Comparison of ENCODE assay signal across 32 cellular contexts in the genomic region with DNA sequence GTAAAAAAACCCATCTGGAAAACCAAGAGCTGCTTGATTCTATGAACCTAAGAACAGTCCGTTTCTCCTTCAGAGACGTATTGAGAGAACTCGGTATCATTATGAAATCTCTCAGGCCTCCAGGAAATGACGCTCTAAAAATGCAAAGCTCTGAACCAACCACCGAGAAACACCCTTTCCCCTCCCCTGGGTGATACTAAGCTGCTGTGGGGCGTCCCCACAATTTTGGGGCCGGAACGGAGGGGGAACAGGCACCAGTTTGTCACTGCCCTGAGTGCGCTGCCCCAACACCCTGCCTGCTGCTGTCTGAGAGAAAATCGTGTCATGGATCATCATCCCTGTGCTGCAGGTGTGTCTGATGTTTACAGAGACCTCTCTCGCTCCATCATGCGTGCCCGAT.
"Had no signal": no experiment of that assay in that cellular context is flagged by ENCODE, and none has a peak within 500 bp of the region (broad histone marks: within the 10 kb centered on the region; RNA-seq: fewer than 3 reads in every experiment).

No MANE protein-coding gene starts in this region.

- H3K27me3 ChIP-seq: hepatocyte, vagina had no signal

- H3K27ac ChIP-seq: gastroesophageal sphincter, hepatocyte, neutrophil, sigmoid colon, vagina, WERI-Rb-1 had no signal

- DNase-seq: activated CD4-positive, alpha-beta T cell treated with anti-CD3 and anti-CD28 coated beads for 1 hour; activated CD4-positive, alpha-beta T cell treated with anti-CD3 and anti-CD28 coated beads, Interleukin-2, amount 50 U/mL, for 4 hours; activated CD8-positive, alpha-beta memory T cell treated with anti-CD3 and anti-CD28 coated beads, Interleukin-2, amount 50 U/mL, for 4 hours; activated gamma-delta T cell; activated naive CD8-positive, alpha-beta T cell treated with anti-CD3 and anti-CD28 coated beads, Interleukin-2, amount 50 U/mL, for 24 hours; activated T-cell treated with anti-CD3 and anti-CD28 coated beads, Interleukin-2, amount 50 U/mL, for 1 hour; amygdala; caudate nucleus; cortex of kidney; islet precursor cell; left cardiac atrium; left ventricle myocardium superior; mucosa of descending colon; sigmoid colon; small intestine; stimulated activated CD4-positive, alpha-beta T cell treated with anti-CD3 and anti-CD28 coated beads, Interleukin-1b, Interleukin-23, amount 100 ng/mL, for 48 hours; stimulated activated CD4-positive, alpha-beta T cell treated with anti-CD3 and anti-CD28 coated beads, Interleukin-4, amount 100 ng/mL, for 4 hours; stimulated activated CD8-positive, alpha-beta memory T cell treated with anti-CD3 and anti-CD28 coated beads, Interleukin-4, amount 100 ng/mL, for 48 hours; stimulated activated naive CD8-positive, alpha-beta T cell treated with anti-CD3 and anti-CD28 coated beads, Interleukin-15, amount 100 ng/mL, for 72 hours; substantia nigra; T-helper 9 cell; WERI-Rb-1 had no signal

- H3K4me1 Mint-ChIP-seq: stimulated activated memory B cell treated with anti-CD40 and anti-IgM and Interleukin-4, amounts not matched to agents 10 μg/mL and 1 μg/mL and 100 μg/mL, for 72 hours had no signal

- H3K36me3 Mint-ChIP-seq: activated naive CD4-positive, alpha-beta T cell treated with anti-CD3 and anti-CD28 coated beads, Interleukin-2, amount 50 U/mL, for 24 hours; stimulated activated memory B cell treated with anti-CD40 and anti-IgM and Interleukin-4, amounts not matched to agents 10 μg/mL and 1 μg/mL and 100 μg/mL, for 72 hours; type B pancreatic cell had no signal

- H3K4me3 Mint-ChIP-seq: activated naive CD4-positive, alpha-beta T cell treated with anti-CD3 and anti-CD28 coated beads, Interleukin-2, amount 50 U/mL, for 24 hours; activated naive CD8-positive, alpha-beta T cell treated with anti-CD3 and anti-CD28 coated beads, Interleukin-2, amount 50 U/mL, for 24 hours; activated T-helper 1 cell treated with anti-CD3 and anti-CD28 coated beads, Interleukin-12 subunit alpha, Interleukin-12 subunit beta, Interleukin-2, Interleukin-4 antibody, amounts not matched to agents 30 ng/mL and 10 ng/mL and 1 ng/mL, durations not matched to agents 14 hours and 24 hours and 36 hours; nephron; stimulated activated memory B cell treated with anti-CD40 and anti-IgM and Interleukin-4, amounts not matched to agents 10 μg/mL and 1 μg/mL and 100 μg/mL, for 72 hours; stimulated activated naive CD8-positive, alpha-beta T cell treated with anti-CD3 and anti-CD28 coated beads, Interleukin-15, amount 100 ng/mL, for 72 hours; type B pancreatic cell had no signal

- H3K27me3 Mint-ChIP-seq: activated naive CD4-positive, alpha-beta T cell treated with anti-CD3 and anti-CD28 coated beads, Interleukin-2, amount 50 U/mL, for 24 hours; activated naive CD8-positive, alpha-beta T cell treated with anti-CD3 and anti-CD28 coated beads, Interleukin-2, amount 50 U/mL, for 24 hours; stimulated activated naive CD8-positive, alpha-beta T cell treated with anti-CD3 and anti-CD28 coated beads, Interleukin-15, amount 100 ng/mL, for 72 hours; type B pancreatic cell had no signal

- H3K4me3 ChIP-seq: gastroesophageal sphincter, hepatocyte, mucosa of descending colon, sigmoid colon, vagina had no signal

- FAIRE-seq: endothelial cell of umbilical vein, small intestine had no signal

- H3K27ac Mint-ChIP-seq: activated naive CD4-positive, alpha-beta T cell treated with anti-CD3 and anti-CD28 coated beads, Interleukin-2, amount 50 U/mL, for 24 hours; activated naive CD8-positive, alpha-beta T cell treated with anti-CD3 and anti-CD28 coated beads, Interleukin-2, amount 50 U/mL, for 24 hours; activated T-helper 1 cell treated with anti-CD3 and anti-CD28 coated beads, Interleukin-12 subunit alpha, Interleukin-12 subunit beta, Interleukin-2, Interleukin-4 antibody, amounts not matched to agents 30 ng/mL and 10 ng/mL and 1 ng/mL, durations not matched to agents 14 hours and 24 hours and 36 hours; nephron; stimulated activated memory B cell treated with anti-CD40 and anti-IgM and Interleukin-4, amounts not matched to agents 10 μg/mL and 1 μg/mL and 100 μg/mL, for 72 hours; stimulated activated naive CD8-positive, alpha-beta T cell treated with anti-CD3 and anti-CD28 coated beads, Interleukin-15, amount 100 ng/mL, for 72 hours; type B pancreatic cell had no signal

- ATAC-seq: activated naive CD8-positive, alpha-beta T cell treated with anti-CD3 and anti-CD28 coated beads, Interleukin-2, amount 50 U/mL, for 24 hours; gastroesophageal sphincter; left cardiac atrium; left ventricle myocardium superior; mucosa of descending colon; stimulated activated memory B cell treated with anti-CD40 and anti-IgM and Interleukin-4, amounts not matched to agents 10 μg/mL and 1 μg/mL and 100 μg/mL, for 72 hours; stimulated activated naive CD8-positive, alpha-beta T cell treated with anti-CD3 and anti-CD28 coated beads, Interleukin-15, amount 100 ng/mL, for 72 hours had no signal

- H3K36me3 ChIP-seq: gastroesophageal sphincter, neutrophil, sigmoid colon, vagina, WERI-Rb-1 had no signal

- H3K9me3 Mint-ChIP-seq: activated naive CD4-positive, alpha-beta T cell treated with anti-CD3 and anti-CD28 coated beads, Interleukin-2, amount 50 U/mL, for 24 hours; activated naive CD8-positive, alpha-beta T cell treated with anti-CD3 and anti-CD28 coated beads, Interleukin-2, amount 50 U/mL, for 24 hours; activated T-helper 1 cell treated with anti-CD3 and anti-CD28 coated beads, Interleukin-12 subunit alpha, Interleukin-12 subunit beta, Interleukin-2, Interleukin-4 antibody, amounts not matched to agents 30 ng/mL and 10 ng/mL and 1 ng/mL, durations not matched to agents 14 hours and 24 hours and 36 hours; nephron; stimulated activated memory B cell treated with anti-CD40 and anti-IgM and Interleukin-4, amounts not matched to agents 10 μg/mL and 1 μg/mL and 100 μg/mL, for 72 hours; stimulated activated naive CD8-positive, alpha-beta T cell treated with anti-CD3 and anti-CD28 coated beads, Interleukin-15, amount 100 ng/mL, for 72 hours; type B pancreatic cell had no signal

- H3K9me3 ChIP-seq: gastroesophageal sphincter, mucosa of descending colon, neutrophil, sigmoid colon, vagina had no signal
